In the genomic region with DNA sequence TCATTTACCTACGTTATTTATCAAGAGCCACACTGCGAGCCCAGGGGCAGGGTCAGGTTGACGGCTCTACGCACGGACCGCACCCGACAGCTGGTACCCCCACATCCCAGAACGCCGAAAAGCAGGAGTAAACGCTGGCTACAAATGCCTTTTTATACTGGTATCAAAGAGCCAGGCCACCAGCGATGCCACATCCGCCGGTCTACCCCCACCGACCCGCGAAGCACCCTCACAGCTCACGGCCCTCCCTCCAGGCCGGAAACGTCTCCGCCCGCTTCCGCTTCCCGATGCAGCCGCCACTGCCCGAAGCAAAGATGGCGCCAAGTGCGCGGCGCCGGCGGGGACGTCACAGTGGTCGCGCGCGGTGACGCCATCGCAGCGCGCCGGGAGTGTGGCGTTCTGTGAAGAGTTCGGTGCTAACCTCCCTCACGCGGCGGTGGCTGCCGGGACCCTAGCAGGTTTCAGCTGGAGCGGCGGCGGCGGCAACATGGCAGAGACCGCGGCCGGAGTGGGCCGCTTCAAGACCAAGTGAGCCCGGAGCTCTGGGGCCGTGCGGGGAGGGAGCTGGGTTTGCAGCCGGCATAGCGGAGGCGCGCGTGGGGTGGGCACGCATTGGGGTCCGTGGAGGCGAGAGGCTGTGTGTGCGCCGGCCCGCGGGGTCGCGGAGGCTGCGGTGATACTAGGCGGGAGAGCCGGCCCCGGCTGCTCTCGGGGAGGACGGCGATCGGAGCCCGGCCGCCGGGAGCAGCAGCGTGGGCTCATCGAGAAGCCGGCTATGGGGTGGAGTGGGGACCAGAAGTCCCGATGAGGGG, we compare ENCODE assay signal across 8 cellular contexts. TPM values are rescaled to one million over a fixed set of nuclear protein-coding genes. Genes with fewer than 3 reads are reported as not detected.
DNase-seq lines count a peak whose midpoint lies in the region; ATAC-seq and TF ChIP-seq lines count a peak whose summit lies in the region.

Gene TBL3 (plus strand): TSS at position 376 of the 812 bp plus-strand sequence. CDS start 112 bp downstream, at position 488.

- H3K27ac ChIP-seq in PC-3 (ENCODE audit: low read length): peak within 1 kb of the TSS; percentile 33

- no peaks in the 10 kb centered on the region for H3K9me2 ChIP-seq in PC-3 (replicated peaks; ENCODE audit: low read length)

- CTCF ChIA-PET in PC-3 (lab: Charles Lee): interaction anchor here (0.5 kb wide), 1 partner anchor 140 kb away, joined by 3 read pairs; no protein-coding TSS in a partner anchor

- peak within 1 kb of the TSS; percentile 88 for H2AFZ ChIP-seq in PC-3 (ENCODE audit: low read length)

- peaks cover 3% of the 10 kb centered on the region for H3K36me3 Mint-ChIP-seq in IgD-negative memory B cell
- peaks cover 68% of the 10 kb centered on the region for H3K36me3 Mint-ChIP-seq in activated T-cell treated with anti-CD3 and anti-CD28 coated beads, Interleukin-2, amount 50 U/mL, for 24 hours (ENCODE audit: low read depth)

- peak within 1 kb of the TSS; percentile 93 to 99 (median 97) for H3K4me3 Mint-ChIP-seq in IgD-negative memory B cell
- H3K4me3 Mint-ChIP-seq in activated T-cell treated with anti-CD3 and anti-CD28 coated beads, Interleukin-2, amount 50 U/mL, for 24 hours: peak within 1 kb of the TSS; percentile 95

- DNase-seq in DMS153 treated with DMSO at 0.1 percent for 48 hours (lab: John Stamatoyannopoulos, UW; ENCODE audit: unreplicated experiment) (peak; percentile 83), PC-3 (peak; percentile 91), erythroblast (lab: John Stamatoyannopoulos, UW) (peak; percentile 97 to 98)
- DNase-seq in activated T-cell treated with anti-CD3 and anti-CD28 coated beads, Interleukin-2, amount 50 U/mL, for 24 hours: peak; percentile 99
- peak; percentile 97 for DNase-seq in stimulated activated CD8-positive, alpha-beta memory T cell treated with anti-CD3 and anti-CD28 coated beads, Interleukin-4, amount 100 ng/mL, for 48 hours

- ATAC-seq in GM21529 (IDR thresholded peaks at IDR 0.05; ENCODE audit: unreplicated experiment) (peak; percentile 76), PC-3 (peak; percentile 88)

- no peaks in the 10 kb centered on the region for H4K20me1 ChIP-seq in PC-3 (ENCODE audit: low read length)

- no peak for TF ChIP-seq CTCF in PC-3 (conservative IDR thresholded peaks at IDR 0.05; ENCODE audit: low read depth, low read length)

- intact Hi-C loops in PC-3 (cut with micrococcal nuclease): no loop called here

- H3K9me3 ChIP-seq in PC-3 (ENCODE audit: low read length) (no peaks in the 10 kb centered on the region), mucosa of stomach (ENCODE audit: control insufficient read depth, low read length) (no peaks in the 10 kb centered on the region)

- peaks cover 9 to 12% (median 12%) of the 10 kb centered on the region in 3 donors for H3K4me1 Mint-ChIP-seq in IgD-negative memory B cell
- H3K4me1 Mint-ChIP-seq in activated T-cell treated with anti-CD3 and anti-CD28 coated beads, Interleukin-2, amount 50 U/mL, for 24 hours (ENCODE audit: low read depth): peaks cover 25% of the 10 kb centered on the region

- H3K9me3 Mint-ChIP-seq in IgD-negative memory B cell: no peaks in the 10 kb centered on the region
- H3K9me3 Mint-ChIP-seq in activated T-cell treated with anti-CD3 and anti-CD28 coated beads, Interleukin-2, amount 50 U/mL, for 24 hours: no peaks in the 10 kb centered on the region

- peaks cover 21% of the 10 kb centered on the region for H3K79me2 ChIP-seq in PC-3 (ENCODE audit: low read length)

- H3K9ac ChIP-seq in PC-3 (ENCODE audit: low read length) (peak within 1 kb of the TSS; percentile 92), mucosa of stomach (ENCODE audit: low read length) (peak within 1 kb of the TSS; percentile 79)

- no TSS peak for BruUV-seq in PC-3 (replicated peaks; lab: Mats Ljungman, UMichigan)

- peak within 1 kb of the TSS; percentile 95 for H3K4me3 ChIP-seq in PC-3 (ENCODE audit: low read length)
- H3K4me3 ChIP-seq in mucosa of stomach (ENCODE audit: low read length): peak within 1 kb of the TSS; percentile 23

- H3K27me3 Mint-ChIP-seq in IgD-negative memory B cell: no peaks in the 10 kb centered on the region
- no peaks in the 10 kb centered on the region for H3K27me3 Mint-ChIP-seq in activated T-cell treated with anti-CD3 and anti-CD28 coated beads, Interleukin-2, amount 50 U/mL, for 24 hours

- POLR2A ChIA-PET in PC-3 (lab: Charles Lee; ENCODE audit: unreplicated experiment): no interaction called here

- H3K36me3 ChIP-seq in PC-3 (ENCODE audit: low read depth, low read length): no peaks in the 10 kb centered on the region
- peaks cover 11% of the 10 kb centered on the region for H3K36me3 ChIP-seq in mucosa of stomach (ENCODE audit: control insufficient read depth, insufficient read depth, low read length)

- H3K4me1 ChIP-seq in PC-3 (ENCODE audit: insufficient read depth, low read length) (no peaks in the 10 kb centered on the region), mucosa of stomach (ENCODE audit: control insufficient read depth, insufficient read depth, low read length) (peaks cover 13% of the 10 kb centered on the region)

- no peaks in the 10 kb centered on the region for H3F3A ChIP-seq in PC-3 (ENCODE audit: low read length, unreplicated experiment)

- peak within 1 kb of the TSS; percentile 95 to 99 (median 98) for H3K27ac Mint-ChIP-seq in IgD-negative memory B cell
- peak within 1 kb of the TSS; percentile 96 for H3K27ac Mint-ChIP-seq in activated T-cell treated with anti-CD3 and anti-CD28 coated beads, Interleukin-2, amount 50 U/mL, for 24 hours

- peak within 1 kb of the TSS; percentile 98 for H3K4me2 ChIP-seq in PC-3 (ENCODE audit: low read length)

- H3K27me3 ChIP-seq in PC-3 (ENCODE audit: low read length) (no peaks in the 10 kb centered on the region), mucosa of stomach (ENCODE audit: control insufficient read depth, insufficient read depth, low read length) (no peaks in the 10 kb centered on the region)

- TF ChIP-seq POLR2A in erythroblast (IDR thresholded peaks at IDR 0.05; ENCODE audit: low read length): peak; percentile 97

RNA-seq across cellular contexts. Expression of gene TBL3, which starts in this region (rescaled TPM):
- 52.0 TPM for polyA plus RNA-seq in IgD-negative memory B cell
- 71.5 and 111 TPM in 2 replicates for total RNA-seq in PC-3 (2014; rRNA removed)

Comparison
In these comparisons a context has a peak if more than half of its experiments do, and no peak if none do; other contexts are left out.
1. Peak in every context shown above with its lines: DNase-seq, ATAC-seq, H3K4me3 ChIP-seq and H3K27ac ChIP-seq.